ENCODE assay signal across 1 cellular context in the genomic region with DNA sequence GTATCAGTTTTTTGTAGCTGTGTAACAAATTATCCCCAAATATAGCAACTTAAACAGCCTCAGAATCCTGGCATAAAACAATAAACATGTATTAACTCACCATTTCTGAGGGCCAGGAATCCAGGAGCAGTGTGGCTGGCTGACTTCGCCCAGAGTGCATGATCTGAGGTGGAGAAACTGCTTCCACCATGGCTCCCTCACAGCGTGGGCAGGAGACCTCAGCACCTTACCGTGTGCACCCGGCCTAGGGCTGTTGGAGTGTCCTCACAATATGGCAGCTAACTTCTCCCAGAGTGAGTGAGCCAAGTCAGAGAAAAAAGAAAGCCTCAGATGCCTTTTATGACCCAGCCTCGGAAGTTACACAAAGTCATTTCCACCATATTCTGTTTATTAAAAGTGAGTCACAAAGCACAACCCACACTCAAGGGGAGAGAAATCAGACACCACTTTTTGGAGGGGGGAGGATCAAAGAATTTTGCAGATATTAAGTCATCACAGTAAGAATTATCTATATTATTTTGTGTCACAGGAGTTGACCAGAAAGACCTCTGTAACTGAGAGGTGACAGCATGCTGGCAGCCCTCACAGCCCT.
TF ChIP-seq lines count a peak whose summit lies in the region.

No MANE protein-coding gene starts in this region.

TF ChIP-seq in HepG2, 621 proteins besides CTCF, POLR2A, EP300 and RAD21 (continued from another document):
- TF ChIP-seq SNAPC4 (CRISPR knock-in tag; IDR thresholded peaks at IDR 0.05) (no peak), ZNF441 (CRISPR knock-in tag; IDR thresholded peaks at IDR 0.05; ENCODE audit: borderline replicate concordance) (no peak), ARHGAP35 (CRISPR knock-in tag; IDR thresholded peaks at IDR 0.05; ENCODE audit: borderline replicate concordance) (no peak), FOXJ3 (CRISPR knock-in tag; IDR thresholded peaks at IDR 0.05; ENCODE audit: borderline replicate concordance) (no peak), ZNF12 (CRISPR knock-in tag; IDR thresholded peaks at IDR 0.05) (no peak), TSC22D2 (CRISPR knock-in tag; IDR thresholded peaks at IDR 0.05; ENCODE audit: borderline replicate concordance) (no peak), PRDM15 (CRISPR knock-in tag; IDR thresholded peaks at IDR 0.05) (no peak), ZMYM4 (CRISPR knock-in tag; IDR thresholded peaks at IDR 0.05) (no peak), RELA (CRISPR knock-in tag; IDR thresholded peaks at IDR 0.05) (no peak), NR2F1 (CRISPR knock-in tag; IDR thresholded peaks at IDR 0.05) (no peak), LCORL (IDR thresholded peaks at IDR 0.05) (no peak), LCORL (CRISPR knock-in tag; IDR thresholded peaks at IDR 0.05) (no peak), MEIS1 (CRISPR knock-in tag; IDR thresholded peaks at IDR 0.05; ENCODE audit: borderline replicate concordance) (no peak), ELF4 (CRISPR knock-in tag; IDR thresholded peaks at IDR 0.05; ENCODE audit: borderline replicate concordance) (no peak), ZNF713 (CRISPR knock-in tag; IDR thresholded peaks at IDR 0.05) (no peak)
- TF ChIP-seq, protein P1, sequence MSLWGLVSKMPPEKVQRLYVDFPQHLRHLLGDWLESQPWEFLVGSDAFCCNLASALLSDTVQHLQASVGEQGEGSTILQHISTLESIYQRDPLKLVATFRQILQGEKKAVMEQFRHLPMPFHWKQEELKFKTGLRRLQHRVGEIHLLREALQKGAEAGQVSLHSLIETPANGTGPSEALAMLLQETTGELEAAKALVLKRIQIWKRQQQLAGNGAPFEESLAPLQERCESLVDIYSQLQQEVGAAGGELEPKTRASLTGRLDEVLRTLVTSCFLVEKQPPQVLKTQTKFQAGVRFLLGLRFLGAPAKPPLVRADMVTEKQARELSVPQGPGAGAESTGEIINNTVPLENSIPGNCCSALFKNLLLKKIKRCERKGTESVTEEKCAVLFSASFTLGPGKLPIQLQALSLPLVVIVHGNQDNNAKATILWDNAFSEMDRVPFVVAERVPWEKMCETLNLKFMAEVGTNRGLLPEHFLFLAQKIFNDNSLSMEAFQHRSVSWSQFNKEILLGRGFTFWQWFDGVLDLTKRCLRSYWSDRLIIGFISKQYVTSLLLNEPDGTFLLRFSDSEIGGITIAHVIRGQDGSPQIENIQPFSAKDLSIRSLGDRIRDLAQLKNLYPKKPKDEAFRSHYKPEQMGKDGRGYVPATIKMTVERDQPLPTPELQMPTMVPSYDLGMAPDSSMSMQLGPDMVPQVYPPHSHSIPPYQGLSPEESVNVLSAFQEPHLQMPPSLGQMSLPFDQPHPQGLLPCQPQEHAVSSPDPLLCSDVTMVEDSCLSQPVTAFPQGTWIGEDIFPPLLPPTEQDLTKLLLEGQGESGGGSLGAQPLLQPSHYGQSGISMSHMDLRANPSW (CRISPR knock-in tag; IDR thresholded peaks at IDR 0.05; ENCODE audit: borderline replicate concordance), result no peak
